In the genomic region with DNA sequence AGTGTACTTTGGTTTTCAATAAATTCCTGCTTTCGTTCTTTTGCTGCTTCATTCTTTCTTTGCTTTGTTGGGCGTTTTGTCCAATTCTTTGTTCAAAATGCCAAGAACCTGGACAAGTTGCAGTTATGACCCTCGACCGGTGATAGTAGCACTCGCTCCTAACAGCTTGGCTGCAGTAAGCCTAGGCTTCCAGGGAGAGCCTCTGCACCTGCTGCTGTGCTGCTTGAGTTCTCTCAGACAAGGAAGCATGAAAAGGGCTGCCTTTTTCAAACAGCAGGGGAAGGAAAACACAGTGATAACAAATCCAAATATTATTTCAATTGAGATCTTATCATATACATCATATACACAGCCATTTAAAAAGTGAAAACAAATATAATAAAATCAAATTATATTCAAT, we compare ENCODE assay signal across 1 cellular context.
TF ChIP-seq lines count a peak whose summit lies in the region.

No MANE protein-coding gene starts in this region.

TF ChIP-seq in K562, 482 proteins besides CTCF, POLR2A, EP300 and RAD21 (continued from another document):
- TF ChIP-seq, protein P1, sequence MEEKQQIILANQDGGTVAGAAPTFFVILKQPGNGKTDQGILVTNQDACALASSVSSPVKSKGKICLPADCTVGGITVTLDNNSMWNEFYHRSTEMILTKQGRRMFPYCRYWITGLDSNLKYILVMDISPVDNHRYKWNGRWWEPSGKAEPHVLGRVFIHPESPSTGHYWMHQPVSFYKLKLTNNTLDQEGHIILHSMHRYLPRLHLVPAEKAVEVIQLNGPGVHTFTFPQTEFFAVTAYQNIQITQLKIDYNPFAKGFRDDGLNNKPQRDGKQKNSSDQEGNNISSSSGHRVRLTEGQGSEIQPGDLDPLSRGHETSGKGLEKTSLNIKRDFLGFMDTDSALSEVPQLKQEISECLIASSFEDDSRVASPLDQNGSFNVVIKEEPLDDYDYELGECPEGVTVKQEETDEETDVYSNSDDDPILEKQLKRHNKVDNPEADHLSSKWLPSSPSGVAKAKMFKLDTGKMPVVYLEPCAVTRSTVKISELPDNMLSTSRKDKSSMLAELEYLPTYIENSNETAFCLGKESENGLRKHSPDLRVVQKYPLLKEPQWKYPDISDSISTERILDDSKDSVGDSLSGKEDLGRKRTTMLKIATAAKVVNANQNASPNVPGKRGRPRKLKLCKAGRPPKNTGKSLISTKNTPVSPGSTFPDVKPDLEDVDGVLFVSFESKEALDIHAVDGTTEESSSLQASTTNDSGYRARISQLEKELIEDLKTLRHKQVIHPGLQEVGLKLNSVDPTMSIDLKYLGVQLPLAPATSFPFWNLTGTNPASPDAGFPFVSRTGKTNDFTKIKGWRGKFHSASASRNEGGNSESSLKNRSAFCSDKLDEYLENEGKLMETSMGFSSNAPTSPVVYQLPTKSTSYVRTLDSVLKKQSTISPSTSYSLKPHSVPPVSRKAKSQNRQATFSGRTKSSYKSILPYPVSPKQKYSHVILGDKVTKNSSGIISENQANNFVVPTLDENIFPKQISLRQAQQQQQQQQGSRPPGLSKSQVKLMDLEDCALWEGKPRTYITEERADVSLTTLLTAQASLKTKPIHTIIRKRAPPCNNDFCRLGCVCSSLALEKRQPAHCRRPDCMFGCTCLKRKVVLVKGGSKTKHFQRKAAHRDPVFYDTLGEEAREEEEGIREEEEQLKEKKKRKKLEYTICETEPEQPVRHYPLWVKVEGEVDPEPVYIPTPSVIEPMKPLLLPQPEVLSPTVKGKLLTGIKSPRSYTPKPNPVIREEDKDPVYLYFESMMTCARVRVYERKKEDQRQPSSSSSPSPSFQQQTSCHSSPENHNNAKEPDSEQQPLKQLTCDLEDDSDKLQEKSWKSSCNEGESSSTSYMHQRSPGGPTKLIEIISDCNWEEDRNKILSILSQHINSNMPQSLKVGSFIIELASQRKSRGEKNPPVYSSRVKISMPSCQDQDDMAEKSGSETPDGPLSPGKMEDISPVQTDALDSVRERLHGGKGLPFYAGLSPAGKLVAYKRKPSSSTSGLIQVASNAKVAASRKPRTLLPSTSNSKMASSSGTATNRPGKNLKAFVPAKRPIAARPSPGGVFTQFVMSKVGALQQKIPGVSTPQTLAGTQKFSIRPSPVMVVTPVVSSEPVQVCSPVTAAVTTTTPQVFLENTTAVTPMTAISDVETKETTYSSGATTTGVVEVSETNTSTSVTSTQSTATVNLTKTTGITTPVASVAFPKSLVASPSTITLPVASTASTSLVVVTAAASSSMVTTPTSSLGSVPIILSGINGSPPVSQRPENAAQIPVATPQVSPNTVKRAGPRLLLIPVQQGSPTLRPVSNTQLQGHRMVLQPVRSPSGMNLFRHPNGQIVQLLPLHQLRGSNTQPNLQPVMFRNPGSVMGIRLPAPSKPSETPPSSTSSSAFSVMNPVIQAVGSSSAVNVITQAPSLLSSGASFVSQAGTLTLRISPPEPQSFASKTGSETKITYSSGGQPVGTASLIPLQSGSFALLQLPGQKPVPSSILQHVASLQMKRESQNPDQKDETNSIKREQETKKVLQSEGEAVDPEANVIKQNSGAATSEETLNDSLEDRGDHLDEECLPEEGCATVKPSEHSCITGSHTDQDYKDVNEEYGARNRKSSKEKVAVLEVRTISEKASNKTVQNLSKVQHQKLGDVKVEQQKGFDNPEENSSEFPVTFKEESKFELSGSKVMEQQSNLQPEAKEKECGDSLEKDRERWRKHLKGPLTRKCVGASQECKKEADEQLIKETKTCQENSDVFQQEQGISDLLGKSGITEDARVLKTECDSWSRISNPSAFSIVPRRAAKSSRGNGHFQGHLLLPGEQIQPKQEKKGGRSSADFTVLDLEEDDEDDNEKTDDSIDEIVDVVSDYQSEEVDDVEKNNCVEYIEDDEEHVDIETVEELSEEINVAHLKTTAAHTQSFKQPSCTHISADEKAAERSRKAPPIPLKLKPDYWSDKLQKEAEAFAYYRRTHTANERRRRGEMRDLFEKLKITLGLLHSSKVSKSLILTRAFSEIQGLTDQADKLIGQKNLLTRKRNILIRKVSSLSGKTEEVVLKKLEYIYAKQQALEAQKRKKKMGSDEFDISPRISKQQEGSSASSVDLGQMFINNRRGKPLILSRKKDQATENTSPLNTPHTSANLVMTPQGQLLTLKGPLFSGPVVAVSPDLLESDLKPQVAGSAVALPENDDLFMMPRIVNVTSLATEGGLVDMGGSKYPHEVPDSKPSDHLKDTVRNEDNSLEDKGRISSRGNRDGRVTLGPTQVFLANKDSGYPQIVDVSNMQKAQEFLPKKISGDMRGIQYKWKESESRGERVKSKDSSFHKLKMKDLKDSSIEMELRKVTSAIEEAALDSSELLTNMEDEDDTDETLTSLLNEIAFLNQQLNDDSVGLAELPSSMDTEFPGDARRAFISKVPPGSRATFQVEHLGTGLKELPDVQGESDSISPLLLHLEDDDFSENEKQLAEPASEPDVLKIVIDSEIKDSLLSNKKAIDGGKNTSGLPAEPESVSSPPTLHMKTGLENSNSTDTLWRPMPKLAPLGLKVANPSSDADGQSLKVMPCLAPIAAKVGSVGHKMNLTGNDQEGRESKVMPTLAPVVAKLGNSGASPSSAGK (IDR thresholded peaks at IDR 0.05), result no peak
- TF ChIP-seq, protein P2, sequence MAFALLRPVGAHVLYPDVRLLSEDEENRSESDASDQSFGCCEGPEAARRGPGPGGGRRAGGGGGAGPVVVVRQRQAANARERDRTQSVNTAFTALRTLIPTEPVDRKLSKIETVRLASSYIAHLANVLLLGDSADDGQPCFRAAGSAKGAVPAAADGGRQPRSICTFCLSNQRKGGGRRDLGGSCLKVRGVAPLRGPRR (CRISPR knock-in tag; IDR thresholded peaks at IDR 0.05), result no peak
- TF ChIP-seq, protein P3, sequence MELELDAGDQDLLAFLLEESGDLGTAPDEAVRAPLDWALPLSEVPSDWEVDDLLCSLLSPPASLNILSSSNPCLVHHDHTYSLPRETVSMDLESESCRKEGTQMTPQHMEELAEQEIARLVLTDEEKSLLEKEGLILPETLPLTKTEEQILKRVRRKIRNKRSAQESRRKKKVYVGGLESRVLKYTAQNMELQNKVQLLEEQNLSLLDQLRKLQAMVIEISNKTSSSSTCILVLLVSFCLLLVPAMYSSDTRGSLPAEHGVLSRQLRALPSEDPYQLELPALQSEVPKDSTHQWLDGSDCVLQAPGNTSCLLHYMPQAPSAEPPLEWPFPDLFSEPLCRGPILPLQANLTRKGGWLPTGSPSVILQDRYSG (tag; conservative IDR thresholded peaks at IDR 0.05; ENCODE audit: low read depth), result no peak
- TF ChIP-seq MCM5 (IDR thresholded peaks at IDR 0.05; ENCODE audit: low read depth) (no peak), CBX8 (IDR thresholded peaks at IDR 0.05; ENCODE audit: borderline replicate concordance, extremely low read depth, low read depth, low read length, poor library complexity, severe bottlenecking) (peak; percentile 22), DMBX1 (CRISPR knock-in tag; IDR thresholded peaks at IDR 0.05; ENCODE audit: borderline replicate concordance) (no peak)
